Comparison of ENCODE assay signal across 29 cellular contexts in the genomic region with DNA sequence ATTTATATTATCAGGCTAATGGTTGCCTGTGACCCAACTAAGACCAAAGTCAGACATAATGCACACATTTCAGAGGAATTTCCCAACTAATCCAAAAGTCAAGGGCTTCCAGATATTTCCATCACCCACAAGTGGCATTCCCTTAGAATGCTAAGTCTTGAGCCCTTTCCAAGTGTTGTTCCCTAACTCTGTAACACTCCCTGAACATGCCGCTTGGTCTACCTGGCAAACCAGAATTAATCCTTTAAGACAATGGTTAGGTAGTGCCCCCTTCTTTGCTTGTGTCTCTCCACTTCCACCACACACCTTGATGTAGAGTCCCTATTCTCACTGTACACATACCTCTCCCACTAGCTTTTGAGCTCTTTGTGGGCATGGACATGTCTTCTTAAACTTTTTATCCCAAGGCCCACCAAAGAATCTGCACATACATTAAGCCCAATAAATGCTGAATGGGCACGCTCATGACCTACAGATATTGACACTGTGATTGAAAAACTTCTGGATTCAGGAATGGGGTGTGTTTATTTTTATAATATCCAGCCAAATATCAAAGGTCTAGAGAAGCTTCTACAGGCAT. TPM values are rescaled to one million over a fixed set of nuclear protein-coding genes. Genes with fewer than 3 reads are reported as not detected.
"Had no signal": no experiment of that assay in that cellular context is flagged by ENCODE, and none has a peak within 500 bp of the region (broad histone marks: within the 10 kb centered on the region; RNA-seq: fewer than 3 reads in every experiment).

No MANE protein-coding gene starts in this region.

- H3K4me1 ChIP-seq: left lung, pancreas, right lobe of liver, tibial nerve, upper lobe of left lung had no signal

- H3K9me3 ChIP-seq: left lung, mucosa of descending colon, neutrophil, pancreas, right lobe of liver, thoracic aorta, upper lobe of left lung had no signal

- H3K27me3 ChIP-seq: left lung, pancreas, right lobe of liver, tibial nerve, upper lobe of left lung had no signal

- ATAC-seq: effector memory CD8-positive, alpha-beta T cell; left lung; mucosa of descending colon; natural killer cell treated with Interleukin-12 subunit alpha and Interleukin-12 subunit beta and Interleukin-15 and Interleukin-18, amount 100 ng/mL, for 72 hours; pancreas; right lobe of liver; stimulated activated naive B cell treated with anti-CD40 and anti-IgM and Interleukin-4, amounts not matched to agents 10 μg/mL and 1 μg/mL and 100 μg/mL, for 72 hours had no signal

- H3K27ac ChIP-seq: coronary artery, left lung, neutrophil, pancreas, right lobe of liver, thoracic aorta, tibial nerve, upper lobe of left lung had no signal

- H3K4me3 ChIP-seq: coronary artery, left lung, mucosa of descending colon, pancreas, right lobe of liver, thoracic aorta, tibial nerve, upper lobe of left lung had no signal

- FAIRE-seq: endometrium, frontal cortex, kidney, pancreas, small intestine, urothelium cell line had no signal

- H3K4me1 Mint-ChIP-seq: naive B cell; neural crest cell; stimulated activated naive B cell treated with anti-CD40 and anti-IgM and Interleukin-4, amounts not matched to agents 10 μg/mL and 1 μg/mL and 100 μg/mL, for 72 hours had no signal

- H3K27me3 Mint-ChIP-seq: stimulated activated naive CD8-positive, alpha-beta T cell treated with anti-CD3 and anti-CD28 coated beads, Interleukin-15, Interleukin-2, amounts not matched to agents 100 ng/mL and 50 ng/mL, for 24 hours had no signal

- H3K36me3 ChIP-seq: left lung, neutrophil, pancreas, right lobe of liver, thoracic aorta, tibial nerve, upper lobe of left lung had no signal

- H3K36me3 Mint-ChIP-seq: naive B cell; natural killer cell treated with Interleukin-12 subunit alpha and Interleukin-12 subunit beta and Interleukin-15 and Interleukin-18, amount 100 ng/mL, for 72 hours; stimulated activated naive B cell treated with anti-CD40 and anti-IgM and Interleukin-4, amounts not matched to agents 10 μg/mL and 1 μg/mL and 100 μg/mL, for 72 hours had no signal

- H3K27ac Mint-ChIP-seq: mesothelial cell of epicardium; naive B cell; natural killer cell treated with Interleukin-12 subunit alpha and Interleukin-12 subunit beta and Interleukin-15 and Interleukin-18, amount 100 ng/mL, for 72 hours; stimulated activated naive B cell treated with anti-CD40 and anti-IgM and Interleukin-4, amounts not matched to agents 10 μg/mL and 1 μg/mL and 100 μg/mL, for 72 hours; stimulated activated naive CD8-positive, alpha-beta T cell treated with anti-CD3 and anti-CD28 coated beads, Interleukin-15, Interleukin-2, amounts not matched to agents 100 ng/mL and 50 ng/mL, for 24 hours had no signal

- H3K9me3 Mint-ChIP-seq: effector memory CD8-positive, alpha-beta T cell; natural killer cell treated with Interleukin-12 subunit alpha and Interleukin-12 subunit beta and Interleukin-15 and Interleukin-18, amount 100 ng/mL, for 72 hours; stimulated activated naive CD8-positive, alpha-beta T cell treated with anti-CD3 and anti-CD28 coated beads, Interleukin-15, Interleukin-2, amounts not matched to agents 100 ng/mL and 50 ng/mL, for 24 hours had no signal

- DNase-seq: effector memory CD8-positive, alpha-beta T cell; head of caudate nucleus; kidney; left lung; mesenchymal stem cell; mucosa of descending colon; naive B cell; pancreas; right lobe of liver; small intestine; stimulated activated CD4-positive, alpha-beta T cell treated with anti-CD3 and anti-CD28 coated beads, Interleukin-15, amount 100 ng/mL, for 24 hours; stimulated activated CD4-positive, alpha-beta T cell treated with anti-CD3 and anti-CD28 coated beads, Interleukin-2, amount 100 ng/mL, for 48 hours; stimulated activated naive B cell treated with anti-CD40 and anti-IgM and Interleukin-4, amounts not matched to agents 10 μg/mL and 1 μg/mL and 100 μg/mL, for 72 hours; upper lobe of left lung had no signal

- H3K4me3 Mint-ChIP-seq: effector memory CD8-positive, alpha-beta T cell; mesothelial cell of epicardium; naive B cell; natural killer cell treated with Interleukin-12 subunit alpha and Interleukin-12 subunit beta and Interleukin-15 and Interleukin-18, amount 100 ng/mL, for 72 hours; neural crest cell; stimulated activated naive B cell treated with anti-CD40 and anti-IgM and Interleukin-4, amounts not matched to agents 10 μg/mL and 1 μg/mL and 100 μg/mL, for 72 hours; stimulated activated naive CD8-positive, alpha-beta T cell treated with anti-CD3 and anti-CD28 coated beads, Interleukin-15, Interleukin-2, amounts not matched to agents 100 ng/mL and 50 ng/mL, for 24 hours had no signal

RNA-seq across cellular contexts. Expression of a gene that starts 37.8 kb away (rescaled TPM):
- total RNA-seq: dermis microvascular lymphatic vessel endothelial cell; left lung; lower leg skin; lung microvascular endothelial cell; mucosa of descending colon; natural killer cell treated with Interleukin-12 subunit alpha and Interleukin-12 subunit beta and Interleukin-15 and Interleukin-18, amount 100 ng/mL, for 72 hours; pancreas; posterior vena cava; right lobe of liver; thoracic aorta; tibial nerve; upper lobe of left lung had no signal
